8 cellular contexts compared by ENCODE assay signal in the genomic region with DNA sequence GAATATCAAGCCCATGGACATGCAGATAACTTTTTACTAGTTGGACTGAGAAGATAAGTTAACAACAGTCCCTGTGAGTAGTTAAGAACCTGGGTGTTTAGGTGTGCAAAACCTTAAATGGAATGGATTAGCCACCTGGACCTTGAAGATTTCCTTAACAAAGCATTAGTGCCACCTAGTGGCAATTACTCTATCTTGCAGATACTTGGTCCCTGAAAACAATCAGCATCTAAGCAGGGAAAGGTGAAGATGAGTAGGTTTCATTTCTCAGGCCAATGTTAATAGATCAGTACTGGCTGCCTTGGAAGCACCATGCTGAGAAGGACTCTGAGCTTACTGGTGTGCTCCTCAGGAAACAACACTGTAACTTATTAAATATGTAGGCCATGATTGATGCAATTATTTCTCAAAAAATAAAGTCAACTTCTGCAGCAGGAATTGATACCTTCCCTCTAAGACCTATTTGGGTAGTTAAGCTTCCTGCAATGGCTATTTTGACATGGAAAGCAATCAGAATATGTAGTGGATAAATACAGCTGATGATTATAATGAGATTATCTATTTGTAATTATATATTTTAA.
DNase-seq lines count a peak whose midpoint lies in the region; ATAC-seq, FAIRE-seq and TF ChIP-seq lines count a peak whose summit lies in the region.

No MANE protein-coding gene starts in this region.

- FAIRE-seq in astrocyte (lab: Jason Lieb, UNC) = no peak

- no peaks in the 10 kb centered on the region for H3K79me2 ChIP-seq in DND-41 (ENCODE audit: insufficient read depth, low read length)
- H3K79me2 ChIP-seq in astrocyte (ENCODE audit: insufficient read depth, low read length) = no peaks in the 10 kb centered on the region

- H2AFZ ChIP-seq in DND-41 (ENCODE audit: low read depth, low read length) (no peak overlapping the region), astrocyte (ENCODE audit: low read depth, low read length) (no peak overlapping the region)

- TF ChIP-seq CTCF in DND-41 (IDR thresholded peaks at IDR 0.05; ENCODE audit: borderline replicate concordance, extremely low read depth, low read length, poor library complexity, severe bottlenecking) = peak; percentile 88
- TF ChIP-seq CTCF in astrocyte (IDR thresholded peaks at IDR 0.05; ENCODE audit: insufficient read depth, low read depth, low read length) = peak; percentile 89

- H3K27me3 ChIP-seq in DND-41 (ENCODE audit: insufficient read depth, low read length, poor library complexity) (no peaks in the 10 kb centered on the region), astrocyte (ENCODE audit: insufficient read depth, low read length) (no peaks in the 10 kb centered on the region)

- H3K4me1 ChIP-seq in DND-41 (ENCODE audit: insufficient read depth, low read length) (no peaks in the 10 kb centered on the region; the same call in 1 of the 2 replicates), astrocyte (ENCODE audit: insufficient read depth, low read length) (no peaks in the 10 kb centered on the region)

- no peaks in the 10 kb centered on the region for H3K36me3 Mint-ChIP-seq in astrocyte (ENCODE audit: low read depth, unreplicated experiment)

- H3K4me2 ChIP-seq in DND-41 (ENCODE audit: insufficient read depth, low read length) (no peak overlapping the region), astrocyte (ENCODE audit: low read length) (no peak overlapping the region)

- H3K9me3 ChIP-seq in DND-41 (ENCODE audit: insufficient read depth, low read length, severe bottlenecking) (no peaks in the 10 kb centered on the region), astrocyte (ENCODE audit: insufficient read depth, low read depth, low read length) (no peaks in the 10 kb centered on the region)

- DNase-seq in DND-41 (peak; percentile 22), NCI-H446 (lab: John Stamatoyannopoulos, UW) (peak; percentile 10 to 35), astrocyte (ENCODE audit: low read depth) (peak; percentile 32), iPS-NIHi7 (ENCODE audit: extremely low spot score) (peak; percentile 60)
- DNase-seq in stimulated activated naive CD8-positive, alpha-beta T cell treated with anti-CD3 and anti-CD28 coated beads, Interleukin-15, Interleukin-2, amounts not matched to agents 100 U/mL and 50 U/mL, for 24 hours = no peak

- no peak overlapping the region for H3K4me3 Mint-ChIP-seq in astrocyte (ENCODE audit: unreplicated experiment)

- H4K20me1 ChIP-seq in DND-41 (ENCODE audit: insufficient read depth, low read length) = no peaks in the 10 kb centered on the region
- H4K20me1 ChIP-seq in astrocyte (ENCODE audit: insufficient read depth, low read length) = no peaks in the 10 kb centered on the region

- H3K27me3 Mint-ChIP-seq in astrocyte (ENCODE audit: low read depth, unreplicated experiment) = no peaks in the 10 kb centered on the region

- peak; percentile 89 for ATAC-seq in DND-41 (ENCODE audit: insufficient read depth, low read depth)
- peak; percentile 69 for ATAC-seq in GM19324 (IDR thresholded peaks at IDR 0.05; ENCODE audit: low FRiP score, unreplicated experiment)
- peak; percentile 84 for ATAC-seq in HG03280 (IDR thresholded peaks at IDR 0.05; ENCODE audit: unreplicated experiment)
- peak; percentile 61 for ATAC-seq in stimulated activated naive CD8-positive, alpha-beta T cell treated with anti-CD3 and anti-CD28 coated beads, Interleukin-15, Interleukin-2, amounts not matched to agents 100 U/mL and 50 U/mL, for 24 hours
- no peak for ATAC-seq in HG02970 (IDR thresholded peaks at IDR 0.05; ENCODE audit: low FRiP score, unreplicated experiment)

- H3K4me3 ChIP-seq in DND-41 (ENCODE audit: low read depth in 1 of 2, low read length in 2 of 2) = no peak overlapping the region
- H3K4me3 ChIP-seq in astrocyte (ENCODE audit: insufficient read depth, low read depth, low read length) = no peak overlapping the region

- H3K4me1 Mint-ChIP-seq in astrocyte (ENCODE audit: low read depth, unreplicated experiment) = peaks cover 4% of the 10 kb centered on the region

- no peak overlapping the region for H3K9ac ChIP-seq in DND-41 (ENCODE audit: low read depth, low read length)
- no peak overlapping the region for H3K9ac ChIP-seq in astrocyte (ENCODE audit: low read length)

- no peaks in the 10 kb centered on the region for H3K36me3 ChIP-seq in DND-41 (ENCODE audit: insufficient read depth, low read length)
- no peaks in the 10 kb centered on the region for H3K36me3 ChIP-seq in astrocyte (ENCODE audit: insufficient read depth, low read length)

- no peak overlapping the region for H3K27ac Mint-ChIP-seq in astrocyte (ENCODE audit: unreplicated experiment)

- H3K9me3 Mint-ChIP-seq in astrocyte (ENCODE audit: unreplicated experiment) = no peaks in the 10 kb centered on the region

- H3K27ac ChIP-seq in DND-41 (ENCODE audit: low read length) = no peak overlapping the region
- no peak overlapping the region for H3K27ac ChIP-seq in astrocyte (ENCODE audit: low read depth, low read length)
